ENCODE assay signal across 11 cellular contexts in the genomic region with DNA sequence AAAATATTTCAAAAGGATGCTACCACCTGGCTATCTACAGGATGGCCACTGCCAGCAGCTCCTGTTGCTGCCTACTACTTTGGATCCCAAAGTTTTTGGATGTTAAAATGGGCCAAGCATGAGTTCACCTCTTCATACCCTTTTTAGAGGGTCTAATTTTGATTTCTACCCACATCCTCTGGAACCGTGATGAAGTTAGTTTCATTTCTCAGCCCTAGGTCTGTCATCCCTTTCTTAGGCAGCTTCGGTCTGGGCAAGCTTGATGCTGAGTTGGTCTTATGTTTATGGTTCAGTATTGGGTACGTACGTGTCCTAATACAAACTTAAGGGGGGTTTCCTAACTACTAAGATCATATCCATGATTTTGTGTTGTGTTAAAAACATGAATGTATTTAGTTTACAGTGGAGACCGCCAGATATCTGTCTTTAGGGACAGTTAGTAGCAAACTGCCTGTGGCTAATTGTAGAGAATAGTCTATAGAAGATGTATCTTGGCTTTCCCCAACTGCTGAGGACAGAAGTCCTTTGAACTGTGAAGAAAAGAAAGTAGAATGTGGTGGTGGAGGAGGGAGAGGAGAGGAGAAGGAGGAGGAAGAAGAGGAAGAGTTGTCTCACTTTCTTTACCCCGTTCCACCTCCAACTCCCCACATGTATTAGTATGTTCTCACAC.
DNase-seq lines count a peak whose midpoint lies in the region; ATAC-seq and TF ChIP-seq lines count a peak whose summit lies in the region.
"Had no signal": no experiment of that assay in that cellular context is flagged by ENCODE, and none has a peak within 500 bp of the region (broad histone marks: within the 10 kb centered on the region; RNA-seq: fewer than 3 reads in every experiment).

No MANE protein-coding gene starts in this region.

- TF ChIP-seq POLR2A in transverse colon (IDR thresholded peaks at IDR 0.05) (no peak), esophagus squamous epithelium (IDR thresholded peaks at IDR 0.05) (no peak), ovary (IDR thresholded peaks at IDR 0.05) (no peak)

- H3K4me3 ChIP-seq in transverse colon (no peak overlapping the region), esophagus squamous epithelium (no peak overlapping the region), tibial artery (no peak overlapping the region), ovary (no peak overlapping the region)

- H3K4me1 ChIP-seq in transverse colon (no peaks in the 10 kb centered on the region), esophagus squamous epithelium (no peaks in the 10 kb centered on the region), tibial artery (no peaks in the 10 kb centered on the region), ovary (ENCODE audit: insufficient read depth) (no peaks in the 10 kb centered on the region)

- H3K9me3 ChIP-seq in transverse colon (no peaks in the 10 kb centered on the region), esophagus squamous epithelium (no peaks in the 10 kb centered on the region), tibial artery (no peaks in the 10 kb centered on the region), ovary (no peaks in the 10 kb centered on the region)

- H3K9me3 Mint-ChIP-seq in activated T-cell treated with anti-CD3 and anti-CD28 coated beads, Interleukin-2, amount 50 U/mL, for 4 hours: peaks cover 18% of the 10 kb centered on the region
- H3K9me3 Mint-ChIP-seq in T-helper 2 cell treated with Interferon-gamma antibody and Interleukin-4, amounts not matched to agents 5 μg/mL and 100 μg/mL, for 36 hours: peaks cover 29% of the 10 kb centered on the region

- no peaks in the 10 kb centered on the region for H3K27me3 Mint-ChIP-seq in activated T-cell treated with anti-CD3 and anti-CD28 coated beads, Interleukin-2, amount 50 U/mL, for 4 hours (ENCODE audit: low read depth)
- H3K27me3 Mint-ChIP-seq in T-helper 2 cell treated with Interferon-gamma antibody and Interleukin-4, amounts not matched to agents 5 μg/mL and 100 μg/mL, for 36 hours (ENCODE audit: low read depth): no peaks in the 10 kb centered on the region

- H3K36me3 Mint-ChIP-seq in activated T-cell treated with anti-CD3 and anti-CD28 coated beads, Interleukin-2, amount 50 U/mL, for 4 hours (ENCODE audit: insufficient read depth): peaks cover 14% of the 10 kb centered on the region
- H3K36me3 Mint-ChIP-seq in T-helper 2 cell treated with Interferon-gamma antibody and Interleukin-4, amounts not matched to agents 5 μg/mL and 100 μg/mL, for 36 hours (ENCODE audit: low read depth): peaks cover 44% of the 10 kb centered on the region

- TF ChIP-seq EP300 in transverse colon (IDR thresholded peaks at IDR 0.05; ENCODE audit: low read depth) (no peak), ovary (IDR thresholded peaks at IDR 0.05) (no peak)

- intact Hi-C loops in transverse colon (cut with DNase I; ENCODE audit: low total_unique reads) (no loop called here), esophagus squamous epithelium (cut with DNase I) (no loop called here), tibial artery (cut with DNase I; ENCODE audit: low total_unique reads) (no loop called here), ovary (cut with DNase I) (no loop called here)

- H3K27me3 ChIP-seq in transverse colon: no peaks in the 10 kb centered on the region
- no peaks in the 10 kb centered on the region for H3K27me3 ChIP-seq in esophagus squamous epithelium
- no peaks in the 10 kb centered on the region for H3K27me3 ChIP-seq in tibial artery
- no peaks in the 10 kb centered on the region for H3K27me3 ChIP-seq in ovary

- WGBS in transverse colon (ENCODE audit: low coverage in 1 of 2), 2 donors: 74 to 89% methylated on average over 6 of the region's 6 CpGs
- WGBS in esophagus squamous epithelium, 2 donors: 56 to 60% methylated on average over 6 of the region's 6 CpGs
- WGBS in ovary, 3 donors: 80 to 84% (median 80%) methylated on average over 6 of the region's 6 CpGs

- in situ Hi-C loops in transverse colon (cut with MboI; ENCODE audit: low pct_ligation_motif_present in 1 of 4, low pct_unique_long_range_greater_than_20kb in 1 of 4, low sequenced_read_pairs in 3 of 4): no loop called here

- H3K27ac ChIP-seq in transverse colon (peak overlapping the region in 3 of 4 donors; percentile 21 to 46 (median 36)), esophagus squamous epithelium (no peak overlapping the region), tibial artery (no peak overlapping the region), ovary (no peak overlapping the region)

- peak overlapping the region; percentile 95 for H3K27ac Mint-ChIP-seq in T-helper 2 cell treated with Interferon-gamma antibody and Interleukin-4, amounts not matched to agents 5 μg/mL and 100 μg/mL, for 36 hours
- H3K27ac Mint-ChIP-seq: H9 had no signal

- H3K4me1 Mint-ChIP-seq in activated T-cell treated with anti-CD3 and anti-CD28 coated beads, Interleukin-2, amount 50 U/mL, for 4 hours (ENCODE audit: low read depth): peaks cover 56% of the 10 kb centered on the region
- H3K4me1 Mint-ChIP-seq in T-helper 2 cell treated with Interferon-gamma antibody and Interleukin-4, amounts not matched to agents 5 μg/mL and 100 μg/mL, for 36 hours (ENCODE audit: low read depth): peaks cover 53% of the 10 kb centered on the region

- peak overlapping the region; percentile 63 for H3K4me3 Mint-ChIP-seq in activated T-cell treated with anti-CD3 and anti-CD28 coated beads, Interleukin-2, amount 50 U/mL, for 4 hours
- peak overlapping the region; percentile 64 for H3K4me3 Mint-ChIP-seq in T-helper 2 cell treated with Interferon-gamma antibody and Interleukin-4, amounts not matched to agents 5 μg/mL and 100 μg/mL, for 36 hours
- H3K4me3 Mint-ChIP-seq: H9 had no signal

- DNase-seq in activated T-cell treated with anti-CD3 and anti-CD28 coated beads, Interleukin-2, amount 50 U/mL, for 4 hours: no peak
- no peak for DNase-seq in activated T-cell treated with anti-CD3 and anti-CD28 coated beads, Interleukin-2, amount 50 U/mL, for 48 hours
- no peak for DNase-seq in T-helper 2 cell treated with Interferon-gamma antibody and Interleukin-4, amounts not matched to agents 5 μg/mL and 100 μg/mL, for 36 hours (ENCODE audit: low spot score)
- DNase-seq in transverse colon: no peak
- DNase-seq in esophagus squamous epithelium (lab: John Stamatoyannopoulos, UW): no peak
- no peak for DNase-seq in tibial artery
- DNase-seq in ovary: no peak
- DNase-seq: H9, mammary epithelial cell, NCI-H2081 treated with DMSO at 0.1 percent for 48 hours had no signal

- no peaks in the 10 kb centered on the region for H3K36me3 ChIP-seq in transverse colon
- H3K36me3 ChIP-seq in esophagus squamous epithelium: no peaks in the 10 kb centered on the region
- no peaks in the 10 kb centered on the region for H3K36me3 ChIP-seq in tibial artery
- H3K36me3 ChIP-seq in ovary: no peaks in the 10 kb centered on the region

- no peak for TF ChIP-seq CTCF in transverse colon (IDR thresholded peaks at IDR 0.05)
- TF ChIP-seq CTCF in esophagus squamous epithelium (IDR thresholded peaks at IDR 0.05): no peak
- TF ChIP-seq CTCF in tibial artery (IDR thresholded peaks at IDR 0.05): no peak
- no peak for TF ChIP-seq CTCF in ovary (IDR thresholded peaks at IDR 0.05)

- peak; percentile 81 to 82 for ATAC-seq in activated T-cell treated with anti-CD3 and anti-CD28 coated beads, Interleukin-2, amount 50 U/mL, for 4 hours
- peak; percentile 61 for ATAC-seq in HG02870 (IDR thresholded peaks at IDR 0.05; ENCODE audit: unreplicated experiment)

Comparison
In these comparisons a context has a peak if more than half of its experiments do, and no peak if none do; other contexts are left out.
1. H3K27ac ChIP-seq: peak in transverse colon (3 of 4); none in esophagus squamous epithelium (0 of 4), tibial artery (0 of 2) and ovary (0 of 2).